ENCODE assay signal across 1 cellular context in genomic region chr12:58262796-58263195, GRCh38.
TF ChIP-seq lines count a peak whose summit lies in the region.

No MANE protein-coding gene starts in this region.

TF ChIP-seq in H1, 55 proteins besides CTCF, POLR2A, EP300 and RAD21:
- peak; percentile 64; the same call in 1 of the 2 replicates for TF ChIP-seq YY1 (IDR thresholded peaks at IDR 0.05; ENCODE audit: low read depth, low read length)
- TF ChIP-seq CHD2 (IDR thresholded peaks at IDR 0.05; ENCODE audit: low read length), result no peak
TF ChIP-seq in H1: peak in this region for 1.
